8 cellular contexts compared by ENCODE assay signal in the genomic region with DNA sequence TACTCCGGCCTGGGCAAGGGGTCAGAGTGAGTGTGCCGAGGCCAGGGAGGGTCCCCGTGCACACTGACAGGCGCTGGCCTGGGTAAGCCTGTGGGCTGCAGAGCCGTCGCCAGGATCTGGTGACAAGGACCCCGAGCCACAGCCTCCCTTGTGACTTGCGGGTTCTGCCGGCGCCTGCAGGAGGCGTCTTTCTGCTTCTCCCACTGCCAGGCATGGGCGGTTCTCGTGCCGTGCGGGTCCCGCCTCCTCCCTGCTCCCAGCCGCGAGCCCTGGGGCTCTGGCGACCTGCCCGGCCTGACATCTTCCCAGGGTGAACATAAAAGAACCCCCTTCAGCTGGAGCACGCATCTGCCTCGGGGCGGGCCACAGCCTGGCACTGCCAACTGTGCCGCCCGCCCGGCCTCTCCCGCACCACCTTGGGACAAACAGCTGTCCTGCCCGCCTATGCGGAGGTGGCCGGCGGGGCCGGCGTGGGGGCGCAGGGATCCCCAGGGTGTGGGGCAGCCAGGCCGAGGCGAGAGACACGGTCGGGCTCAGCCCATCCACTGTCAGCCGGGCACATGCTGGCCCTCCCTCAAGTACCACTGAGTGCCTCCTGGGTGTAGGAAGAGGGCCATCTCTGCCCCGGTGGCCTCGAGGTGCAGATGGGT. TPM values are rescaled to one million over a fixed set of nuclear protein-coding genes. Genes with fewer than 3 reads are reported as not detected.
DNase-seq lines count a peak whose midpoint lies in the region; ATAC-seq and TF ChIP-seq lines count a peak whose summit lies in the region.

No MANE protein-coding gene starts in this region.

- no peak overlapping the region for H2BK15ac ChIP-seq in neuronal stem cell (ENCODE audit: low read length)

- ATAC-seq in GM21529 (IDR thresholded peaks at IDR 0.05; ENCODE audit: unreplicated experiment) (no peak), HG02759 (IDR thresholded peaks at IDR 0.05; ENCODE audit: unreplicated experiment) (no peak)

- peak overlapping the region; percentile 13 for H2BK5ac ChIP-seq in neuronal stem cell (ENCODE audit: low read length)

- H3K4me3 ChIP-seq in Karpas-422 (ENCODE audit: low read length) (peak overlapping the region; percentile 19; the same call in 1 of the 2 replicates), OCI-LY3 (ENCODE audit: low read length) (no peak overlapping the region), fibroblast of lung (replicated peaks in 1 of 4; ENCODE audit: control extremely low read depth in 1 of 4, insufficient read depth in 1 of 4, low read depth in 3 of 4, low read length in 4 of 4) (no peak overlapping the region), neuronal stem cell (ENCODE audit: low read length in 2 of 2) (no peak overlapping the region)

- peaks cover 12% of the 10 kb centered on the region; the same call in 1 of the 2 replicates for H4K20me1 ChIP-seq in Karpas-422 (ENCODE audit: insufficient read depth, low read depth, low read length)
- H4K20me1 ChIP-seq in OCI-LY3 (ENCODE audit: insufficient read depth, low read length) = peaks cover 16% of the 10 kb centered on the region
- H4K20me1 ChIP-seq in fibroblast of lung (ENCODE audit: control insufficient read depth, extremely low read depth, insufficient read depth, low read length) = no peaks in the 10 kb centered on the region

- no peak overlapping the region for H2BK120ac ChIP-seq in neuronal stem cell (ENCODE audit: low read depth, low read length)

- H3K18ac ChIP-seq in neuronal stem cell (ENCODE audit: low read length) = peak overlapping the region; percentile 78

- peak; percentile 75 for DNase-seq in Caki2 (ENCODE audit: low read depth)
- peak; percentile 90 for DNase-seq in Karpas-422
- DNase-seq in activated T-helper 1 cell treated with anti-CD3 and anti-CD28 coated beads, Interleukin-2, amount 50 U/mL, for 16 hours (ENCODE audit: low read depth in 1 of 2, low spot score in 1 of 2) = peak; percentile 29 to 47
- DNase-seq in fibroblast of lung (ENCODE audit: low read depth in 2 of 2) = peak; percentile 61 to 77
- peak; percentile 49 for DNase-seq in neuronal stem cell (ENCODE audit: low spot score)

- peaks cover 8% of the 10 kb centered on the region for H3K4me1 ChIP-seq in Karpas-422 (ENCODE audit: low read length)
- H3K4me1 ChIP-seq in OCI-LY3 (ENCODE audit: low read length) = no peaks in the 10 kb centered on the region
- H3K4me1 ChIP-seq in fibroblast of lung (ENCODE audit: control insufficient read depth, extremely low read depth, insufficient read depth, low read length) = no peaks in the 10 kb centered on the region
- peaks cover 5 to 7% of the 10 kb centered on the region in 2 donors for H3K4me1 ChIP-seq in neuronal stem cell (ENCODE audit: control insufficient read depth in 2 of 2, insufficient read depth in 1 of 2, low read depth in 1 of 2, low read length in 2 of 2)

- H3K23ac ChIP-seq in neuronal stem cell (ENCODE audit: low read depth, low read length, poor library complexity) = peak overlapping the region; percentile 93

- H3K27ac ChIP-seq in Karpas-422 (ENCODE audit: low read length) (no peak overlapping the region), OCI-LY3 (ENCODE audit: low read length) (no peak overlapping the region), fibroblast of lung (ENCODE audit: insufficient read depth, low read length) (no peak overlapping the region), neuronal stem cell (replicated peaks; ENCODE audit: low read length) (no peak overlapping the region)

- H2AK5ac ChIP-seq in neuronal stem cell (ENCODE audit: low read depth, low read length) = peak overlapping the region; percentile 81

- no peaks in the 10 kb centered on the region for H3K9me2 ChIP-seq in Karpas-422 (replicated peaks; ENCODE audit: insufficient read depth, low read length)

- H3K79me1 ChIP-seq in neuronal stem cell (ENCODE audit: low read depth, low read length) = peaks cover 6% of the 10 kb centered on the region

- H3K9ac ChIP-seq in Karpas-422 (ENCODE audit: low read length) (peak overlapping the region; percentile 47), OCI-LY3 (ENCODE audit: low read length) (no peak overlapping the region), fibroblast of lung (ENCODE audit: insufficient read depth, low read length) (no peak overlapping the region), neuronal stem cell (ENCODE audit: low read depth, low read length, poor library complexity) (peak overlapping the region; percentile 81)

- peak overlapping the region; percentile 53 for H3K4ac ChIP-seq in neuronal stem cell (ENCODE audit: low read length)

- in situ Hi-C loops in Caki2 (cut with HindIII; ENCODE audit: low pct_unique_long_range_greater_than_20kb, low sequenced_read_pairs) = no loop called here

- H4K8ac ChIP-seq in neuronal stem cell (ENCODE audit: low read depth, low read length) = no peak overlapping the region

- H2AFZ ChIP-seq in Karpas-422 (ENCODE audit: low read length) (no peak overlapping the region), OCI-LY3 (ENCODE audit: low read depth, low read length) (no peak overlapping the region), fibroblast of lung (ENCODE audit: low read length) (no peak overlapping the region), neuronal stem cell (ENCODE audit: low read length) (peak overlapping the region; percentile 59)

- H3K79me2 ChIP-seq in Karpas-422 (ENCODE audit: low read length) (no peaks in the 10 kb centered on the region), OCI-LY3 (ENCODE audit: low read length) (no peaks in the 10 kb centered on the region), fibroblast of lung (ENCODE audit: control insufficient read depth, insufficient read depth, low read length) (no peaks in the 10 kb centered on the region)

- H2BK12ac ChIP-seq in neuronal stem cell (ENCODE audit: low read length) = peak overlapping the region; percentile 58

- no CpG with 5 or more reads among the region's 41 CpGs for whole genome bisulfite sequencing in neuronal stem cell (ENCODE audit: extremely low coverage in 2 of 2, insufficient read length in 2 of 2, insufficient replicate concordance in 1 of 2), 2 donors

- H4K91ac ChIP-seq in neuronal stem cell (ENCODE audit: low read depth, low read length, poor library complexity) = no peak overlapping the region

- TF ChIP-seq CTCF in OCI-LY3 (IDR thresholded peaks at IDR 0.05; ENCODE audit: low read depth, low read length) (peak; percentile 21; the same call in 1 of the 2 replicates), fibroblast of lung (conservative IDR thresholded peaks at IDR 0.05 in 1 of 2, IDR thresholded peaks at IDR 0.05 in 1 of 2; ENCODE audit: low read depth in 1 of 2, low read length in 2 of 2) (peak; percentile 46 to 73)

- peak overlapping the region; percentile 31 for H3K14ac ChIP-seq in neuronal stem cell (ENCODE audit: low read length)

- H3K27me3 ChIP-seq in Karpas-422 (ENCODE audit: low read length) = no peaks in the 10 kb centered on the region
- H3K27me3 ChIP-seq in OCI-LY3 (ENCODE audit: low read depth, low read length) = no peaks in the 10 kb centered on the region
- peaks cover 6% of the 10 kb centered on the region for H3K27me3 ChIP-seq in fibroblast of lung (ENCODE audit: control insufficient read depth, insufficient read depth, low read length)
- peaks cover 26 to 45% (median 45%) of the 10 kb centered on the region in 3 experiments for H3K27me3 ChIP-seq in neuronal stem cell (ENCODE audit: control insufficient read depth in 3 of 3, insufficient read depth in 3 of 3, low read depth in 1 of 3, low read length in 3 of 3)

- H3K4me2 ChIP-seq in Karpas-422 (ENCODE audit: low read depth, low read length, poor library complexity, severe bottlenecking) (peak overlapping the region; percentile 50), OCI-LY3 (ENCODE audit: low read length) (0 out of 2 replicates have a peak overlapping the region, but pooled peaks have one; percentile 10), fibroblast of lung (ENCODE audit: extremely low read depth, insufficient read depth, low read length) (no peak overlapping the region), neuronal stem cell (ENCODE audit: insufficient read depth, low read length, poor library complexity, severe bottlenecking) (peak overlapping the region; percentile 14)

- H3K36me3 ChIP-seq in Karpas-422 (ENCODE audit: insufficient read depth, low read length) (no peaks in the 10 kb centered on the region), OCI-LY3 (replicated peaks; ENCODE audit: low read depth, low read length) (peaks cover 4% of the 10 kb centered on the region), fibroblast of lung (ENCODE audit: control insufficient read depth, insufficient read depth, low read length) (no peaks in the 10 kb centered on the region), neuronal stem cell (replicated peaks in 1 of 2; ENCODE audit: control insufficient read depth in 2 of 2, insufficient read depth in 2 of 2, low read length in 2 of 2) (peaks cover 3 to 7% of the 10 kb centered on the region in 2 donors)

- H3K9me3 ChIP-seq in Karpas-422 (ENCODE audit: low read length) (no peaks in the 10 kb centered on the region), OCI-LY3 (ENCODE audit: insufficient read depth, low read length) (no peaks in the 10 kb centered on the region), fibroblast of lung (ENCODE audit: control insufficient read depth, insufficient read depth, low read depth, low read length) (no peaks in the 10 kb centered on the region), neuronal stem cell (replicated peaks in 1 of 2; ENCODE audit: control insufficient read depth in 2 of 2, insufficient read depth in 1 of 2, low read depth in 1 of 2, low read length in 2 of 2) (peaks cover 0 to 1% of the 10 kb centered on the region in 2 donors)

RNA-seq across cellular contexts. Expression of a gene that starts 1.5 kb away (rescaled TPM):
- total RNA-seq in Caki2 (2014; rRNA removed; shearing (Covaris generic); ENCODE audit: low replicate concordance) = 2.1 and 3.2 TPM in 2 replicates
- not detected in 2 replicates for total RNA-seq in Karpas-422 (2014; rRNA removed; shearing (Covaris generic); ENCODE audit: low replicate concordance)
- total RNA-seq in fibroblast of lung = 0.26 and 0.50 TPM in 2 replicates
- 0.49 and 0.54 TPM in 2 replicates for polyA plus RNA-seq in fibroblast of lung
- 1.1 and 1.2 TPM in 2 replicates for polyA plus RNA-seq in fibroblast of lung (2012)
- 1.4 and 9.5 TPM in 2 replicates for polyA minus RNA-seq in fibroblast of lung (ENCODE audit: low replicate concordance)
- polyA plus RNA-seq in neuronal stem cell (2013, experiment 1 of 2) = 0.10 TPM
- 0.10 TPM for polyA plus RNA-seq in neuronal stem cell (2013, experiment 2 of 2)

RNA-seq across cellular contexts. Expression of a gene that starts 15.8 kb away (rescaled TPM):
- total RNA-seq in Caki2 (2014; rRNA removed; shearing (Covaris generic); ENCODE audit: low replicate concordance) = 255 and 330 TPM in 2 replicates
- total RNA-seq in Karpas-422 (2014; rRNA removed; shearing (Covaris generic); ENCODE audit: low replicate concordance) = 124 and 186 TPM in 2 replicates
- total RNA-seq in fibroblast of lung = 199 and 246 TPM in 2 replicates
- 258 and 325 TPM in 2 replicates for polyA plus RNA-seq in fibroblast of lung
- polyA plus RNA-seq in fibroblast of lung (2012) = 440 and 446 TPM in 2 replicates
- 93.8 and 208 TPM in 2 replicates for polyA minus RNA-seq in fibroblast of lung (ENCODE audit: low replicate concordance)
- 596 TPM for polyA plus RNA-seq in neuronal stem cell (2013, experiment 1 of 2)
- polyA plus RNA-seq in neuronal stem cell (2013, experiment 2 of 2) = 585 TPM

RNA-seq across cellular contexts. Expression of a gene that starts 44.4 kb away (rescaled TPM):
- not detected in 2 replicates for total RNA-seq in Caki2 (2014; rRNA removed; shearing (Covaris generic); ENCODE audit: low replicate concordance)
- total RNA-seq in Karpas-422 (2014; rRNA removed; shearing (Covaris generic); ENCODE audit: low replicate concordance) = 0.32 TPM in 1 of 2 replicates, not detected in the other
- 0.17 TPM in 1 of 2 replicates, not detected in the other for total RNA-seq in fibroblast of lung
- 0.35 TPM in 1 of 2 replicates, not detected in the other for polyA plus RNA-seq in fibroblast of lung
- polyA plus RNA-seq in fibroblast of lung (2012) = 0.16 and 1.3 TPM in 2 replicates
- polyA minus RNA-seq in fibroblast of lung (ENCODE audit: low replicate concordance) = not detected in 2 replicates
- polyA plus RNA-seq in neuronal stem cell (2013, experiment 1 of 2) = 0.04 TPM
- polyA plus RNA-seq in neuronal stem cell (2013, experiment 2 of 2) = 0.06 TPM

RNA-seq across cellular contexts. Expression of a gene that starts 45.1 kb away (rescaled TPM):
- 30.4 and 40.5 TPM in 2 replicates for total RNA-seq in Caki2 (2014; rRNA removed; shearing (Covaris generic); ENCODE audit: low replicate concordance)
- 51.5 and 60.6 TPM in 2 replicates for total RNA-seq in Karpas-422 (2014; rRNA removed; shearing (Covaris generic); ENCODE audit: low replicate concordance)
- 17.2 and 21.5 TPM in 2 replicates for total RNA-seq in fibroblast of lung
- polyA plus RNA-seq in fibroblast of lung = 7.3 and 13.5 TPM in 2 replicates
- 24.2 and 33.4 TPM in 2 replicates for polyA plus RNA-seq in fibroblast of lung (2012)
- polyA minus RNA-seq in fibroblast of lung (ENCODE audit: low replicate concordance) = 115 and 194 TPM in 2 replicates
- polyA plus RNA-seq in neuronal stem cell (2013, experiment 1 of 2) = 50.0 TPM
- 45.6 TPM for polyA plus RNA-seq in neuronal stem cell (2013, experiment 2 of 2)

RNA-seq across cellular contexts. Expression of a gene that starts 51.5 kb away (rescaled TPM):
- total RNA-seq in Caki2 (2014; rRNA removed; shearing (Covaris generic); ENCODE audit: low replicate concordance) = not detected in 2 replicates
- total RNA-seq in Karpas-422 (2014; rRNA removed; shearing (Covaris generic); ENCODE audit: low replicate concordance) = not detected in 2 replicates
- under 0.01 TPM in 1 of 2 replicates, not detected in the other for total RNA-seq in fibroblast of lung
- polyA plus RNA-seq in fibroblast of lung = 0.06 TPM in 1 of 2 replicates, not detected in the other
- 0.24 TPM in 1 of 2 replicates, not detected in the other for polyA plus RNA-seq in fibroblast of lung (2012)
- not detected in 2 replicates for polyA minus RNA-seq in fibroblast of lung (ENCODE audit: low replicate concordance)
- 0.78 TPM for polyA plus RNA-seq in neuronal stem cell (2013, experiment 1 of 2)
- polyA plus RNA-seq in neuronal stem cell (2013, experiment 2 of 2) = 0.66 TPM

Comparison
In these comparisons a context has a peak if more than half of its experiments do, and no peak if none do; other contexts are left out.
1. DNase-seq: peak in every context shown above with its lines; median percentile 90 in Karpas-422; 75 in Caki2; 69 in fibroblast of lung; 49 in neuronal stem cell; 38 in activated T-helper 1 cell treated with anti-CD3 and anti-CD28 coated beads, Interleukin-2, amount 50 U/mL, for 16 hours.
2. H3K9ac ChIP-seq: peak in Karpas-422 (single experiment) and neuronal stem cell (single experiment); none in OCI-LY3 (single experiment) and fibroblast of lung (single experiment).